23 cellular contexts compared by ENCODE assay signal in genomic region chr2:170924969-170925368, GRCh38.
"Had no signal": no experiment of that assay in that cellular context is flagged by ENCODE, and none has a peak within 500 bp of the region (broad histone marks: within the 10 kb centered on the region; RNA-seq: fewer than 3 reads in every experiment).

No MANE protein-coding gene starts in this region.

- H3K27ac ChIP-seq: breast epithelium, parathyroid adenoma, right lobe of liver, skin epidermis, thoracic aorta, vagina had no signal

- H2AFZ ChIP-seq: parathyroid adenoma had no signal

- DNase-seq: activated CD4-positive, alpha-beta T cell treated with anti-CD3 and anti-CD28 coated beads for 4 hours; activated CD8-positive, alpha-beta memory T cell treated with anti-CD3 and anti-CD28 coated beads for 24 hours; effector memory CD4-positive, alpha-beta T cell; hypothalamus; left cardiac atrium; nucleus accumbens; right lobe of liver; stimulated activated CD4-positive, alpha-beta T cell treated with anti-CD3 and anti-CD28 coated beads, Interleukin-1b, Interleukin-23, amount 100 ng/mL, for 48 hours; T-helper 9 cell had no signal

- H3K27me3 Mint-ChIP-seq: central memory CD8-positive, alpha-beta T cell; stimulated activated memory B cell treated with anti-CD40 and anti-IgM and Interleukin-4, amounts not matched to agents 10 μg/mL and 1 μg/mL and 100 μg/mL, for 72 hours; type B pancreatic cell had no signal

- H3K9me3 Mint-ChIP-seq: central memory CD8-positive, alpha-beta T cell had no signal

- H3K4me1 ChIP-seq: breast epithelium, parathyroid adenoma, right lobe of liver had no signal

- H3K9ac ChIP-seq: parathyroid adenoma had no signal

- H3K4me3 ChIP-seq: breast epithelium, right lobe of liver, skin epidermis, thoracic aorta, vagina had no signal

- H3K9me3 ChIP-seq: thoracic aorta, vagina had no signal

- H3K27me3 ChIP-seq: breast epithelium, right lobe of liver, vagina had no signal

- ATAC-seq: left cardiac atrium; right lobe of liver; stimulated activated memory B cell treated with anti-CD40 and anti-IgM and Interleukin-4, amounts not matched to agents 10 μg/mL and 1 μg/mL and 100 μg/mL, for 72 hours; WTC11 had no signal

- FAIRE-seq: astrocyte, colon, frontal cortex, islet of Langerhans had no signal

- H3K36me3 Mint-ChIP-seq: stimulated activated memory B cell treated with anti-CD40 and anti-IgM and Interleukin-4, amounts not matched to agents 10 μg/mL and 1 μg/mL and 100 μg/mL, for 72 hours; type B pancreatic cell had no signal

- H3K36me3 ChIP-seq: breast epithelium, right lobe of liver, thoracic aorta, vagina had no signal

- H3K4me3 Mint-ChIP-seq: central memory CD8-positive, alpha-beta T cell; stimulated activated memory B cell treated with anti-CD40 and anti-IgM and Interleukin-4, amounts not matched to agents 10 μg/mL and 1 μg/mL and 100 μg/mL, for 72 hours; type B pancreatic cell; WTC11 had no signal

- H3K27ac Mint-ChIP-seq: activated naive CD4-positive, alpha-beta T cell treated with anti-CD3 and anti-CD28 coated beads, Interleukin-2, amount 50 U/mL, for 72 hours; stimulated activated memory B cell treated with anti-CD40 and anti-IgM and Interleukin-4, amounts not matched to agents 10 μg/mL and 1 μg/mL and 100 μg/mL, for 72 hours; type B pancreatic cell; WTC11 had no signal
